In the genomic region with DNA sequence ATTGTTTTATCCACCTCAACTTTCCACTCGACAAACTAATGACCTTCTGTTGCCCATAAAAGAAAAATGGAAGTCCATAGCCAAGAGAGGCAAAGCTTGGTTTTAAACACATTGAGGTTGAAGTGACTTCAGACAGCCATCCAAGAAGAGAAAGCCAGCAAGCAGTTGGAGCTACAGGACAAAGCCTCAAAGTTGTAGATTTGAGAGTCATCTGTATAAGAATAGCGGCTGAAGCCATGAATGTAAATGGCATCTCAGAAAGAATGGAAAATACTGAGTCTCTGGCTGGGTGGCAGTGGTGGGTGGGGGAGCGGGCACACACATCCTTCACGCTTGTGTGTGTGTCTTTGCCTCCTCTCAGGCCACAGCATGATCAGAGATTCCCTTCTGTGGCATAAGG, we compare ENCODE assay signal across 1 cellular context.
TF ChIP-seq lines count a peak whose summit lies in the region.

No MANE protein-coding gene starts in this region.

TF ChIP-seq in WTC11, 78 proteins besides CTCF, POLR2A, EP300 and RAD21 (continued from another document):
- TF ChIP-seq ZBTB43 (CRISPR knock-in tag; IDR thresholded peaks at IDR 0.05) (no peak), ZNF396 (CRISPR knock-in tag; IDR thresholded peaks at IDR 0.05; ENCODE audit: borderline replicate concordance) (no peak), ETV6 (CRISPR knock-in tag; IDR thresholded peaks at IDR 0.05) (no peak), GTF2I (CRISPR knock-in tag; conservative IDR thresholded peaks at IDR 0.05) (no peak), TCF7 (CRISPR knock-in tag; IDR thresholded peaks at IDR 0.05; ENCODE audit: low read depth) (no peak), ZNF121 (CRISPR knock-in tag; IDR thresholded peaks at IDR 0.05) (no peak), SMAD3 (CRISPR knock-in tag; IDR thresholded peaks at IDR 0.05; ENCODE audit: borderline replicate concordance) (no peak)
- TF ChIP-seq, protein P1, sequence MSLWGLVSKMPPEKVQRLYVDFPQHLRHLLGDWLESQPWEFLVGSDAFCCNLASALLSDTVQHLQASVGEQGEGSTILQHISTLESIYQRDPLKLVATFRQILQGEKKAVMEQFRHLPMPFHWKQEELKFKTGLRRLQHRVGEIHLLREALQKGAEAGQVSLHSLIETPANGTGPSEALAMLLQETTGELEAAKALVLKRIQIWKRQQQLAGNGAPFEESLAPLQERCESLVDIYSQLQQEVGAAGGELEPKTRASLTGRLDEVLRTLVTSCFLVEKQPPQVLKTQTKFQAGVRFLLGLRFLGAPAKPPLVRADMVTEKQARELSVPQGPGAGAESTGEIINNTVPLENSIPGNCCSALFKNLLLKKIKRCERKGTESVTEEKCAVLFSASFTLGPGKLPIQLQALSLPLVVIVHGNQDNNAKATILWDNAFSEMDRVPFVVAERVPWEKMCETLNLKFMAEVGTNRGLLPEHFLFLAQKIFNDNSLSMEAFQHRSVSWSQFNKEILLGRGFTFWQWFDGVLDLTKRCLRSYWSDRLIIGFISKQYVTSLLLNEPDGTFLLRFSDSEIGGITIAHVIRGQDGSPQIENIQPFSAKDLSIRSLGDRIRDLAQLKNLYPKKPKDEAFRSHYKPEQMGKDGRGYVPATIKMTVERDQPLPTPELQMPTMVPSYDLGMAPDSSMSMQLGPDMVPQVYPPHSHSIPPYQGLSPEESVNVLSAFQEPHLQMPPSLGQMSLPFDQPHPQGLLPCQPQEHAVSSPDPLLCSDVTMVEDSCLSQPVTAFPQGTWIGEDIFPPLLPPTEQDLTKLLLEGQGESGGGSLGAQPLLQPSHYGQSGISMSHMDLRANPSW (CRISPR knock-in tag; conservative IDR thresholded peaks at IDR 0.05; ENCODE audit: low read depth), result no peak
